Comparison of ENCODE assay signal across 8 cellular contexts in genomic region chr6:159168536-159169192, GRCh38. TPM values are rescaled to one million over a fixed set of nuclear protein-coding genes. Genes with fewer than 3 reads are reported as not detected.
DNase-seq lines count a peak whose midpoint lies in the region; TF ChIP-seq lines count a peak whose summit lies in the region.

No MANE protein-coding gene starts in this region.

- H4K91ac ChIP-seq in neuronal stem cell (ENCODE audit: low read depth, low read length, poor library complexity) = no peak overlapping the region

- DNase-seq in DMS53 (lab: John Stamatoyannopoulos, UW) = peak; percentile 68
- no peak for DNase-seq in DMS53 treated with DMSO at 0.1 percent for 48 hours (lab: John Stamatoyannopoulos, UW; ENCODE audit: unreplicated experiment)
- peak; percentile 21 for DNase-seq in RPMI7951 (ENCODE audit: low read depth)
- DNase-seq in fibroblast of mammary gland (ENCODE audit: low read depth) = peak; percentile 47
- DNase-seq in neuronal stem cell (ENCODE audit: low spot score) = peak; percentile 64
- DNase-seq in A172 (ENCODE audit: low spot score) = no peak
- no peak for DNase-seq in stimulated activated CD4-positive, alpha-beta T cell treated with anti-CD3 and anti-CD28 coated beads, Interleukin-1b, Interleukin-23, amount 100 ng/mL, for 48 hours
- DNase-seq in stimulated activated naive CD4-positive, alpha-beta T cell treated with Interleukin-2 at 50 U/mL for 16 hours (lab: John Stamatoyannopoulos, UW) = no peak

- no peak overlapping the region for H3K27ac ChIP-seq in neuronal stem cell (replicated peaks; ENCODE audit: low read length)

- peak overlapping the region; percentile 71 for H2AFZ ChIP-seq in neuronal stem cell (ENCODE audit: low read length)

- H3K18ac ChIP-seq in neuronal stem cell (ENCODE audit: low read length) = peak overlapping the region; percentile 1

- H3K9ac ChIP-seq in neuronal stem cell (ENCODE audit: low read depth, low read length, poor library complexity) = no peak overlapping the region

- peak; percentile 30 for TF ChIP-seq CTCF in fibroblast of mammary gland (conservative IDR thresholded peaks at IDR 0.05; ENCODE audit: control insufficient read depth, insufficient read depth, low read depth, low read length)

- H2BK12ac ChIP-seq in neuronal stem cell (ENCODE audit: low read length) = no peak overlapping the region

- no peak overlapping the region for H2BK15ac ChIP-seq in neuronal stem cell (ENCODE audit: low read length)

- no peaks in the 10 kb centered on the region for H3K36me3 ChIP-seq in neuronal stem cell (replicated peaks in 1 of 2; ENCODE audit: control insufficient read depth in 2 of 2, insufficient read depth in 2 of 2, low read length in 2 of 2)

- no CpG with 5 or more reads among the region's 43 CpGs for WGBS in neuronal stem cell (ENCODE audit: extremely low coverage in 2 of 2, insufficient read length in 2 of 2, insufficient replicate concordance in 1 of 2), 2 donors

- H3K4me1 ChIP-seq in neuronal stem cell (ENCODE audit: control insufficient read depth in 2 of 2, insufficient read depth in 1 of 2, low read depth in 1 of 2, low read length in 2 of 2) = peaks cover 0 to 5% of the 10 kb centered on the region in 2 donors

- H3K9me3 ChIP-seq in neuronal stem cell (replicated peaks in 1 of 2; ENCODE audit: control insufficient read depth in 2 of 2, insufficient read depth in 1 of 2, low read depth in 1 of 2, low read length in 2 of 2) = peaks cover 0 to 2% of the 10 kb centered on the region in 2 donors

- H3K79me1 ChIP-seq in neuronal stem cell (ENCODE audit: low read depth, low read length) = no peaks in the 10 kb centered on the region

- peaks cover 11 to 86% (median 42%) of the 10 kb centered on the region in 3 experiments for H3K27me3 ChIP-seq in neuronal stem cell (ENCODE audit: control insufficient read depth in 3 of 3, insufficient read depth in 3 of 3, low read depth in 1 of 3, low read length in 3 of 3)

- peak overlapping the region; percentile 74 for H3K4me2 ChIP-seq in neuronal stem cell (ENCODE audit: insufficient read depth, low read length, poor library complexity, severe bottlenecking)

- no peak overlapping the region for H3K4ac ChIP-seq in neuronal stem cell (ENCODE audit: low read length)

- H3K14ac ChIP-seq in neuronal stem cell (ENCODE audit: low read length) = no peak overlapping the region

- H2BK120ac ChIP-seq in neuronal stem cell (ENCODE audit: low read depth, low read length) = no peak overlapping the region

- H2BK5ac ChIP-seq in neuronal stem cell (ENCODE audit: low read length) = no peak overlapping the region

- no peak overlapping the region for H3K23ac ChIP-seq in neuronal stem cell (ENCODE audit: low read depth, low read length, poor library complexity)

- H2AK5ac ChIP-seq in neuronal stem cell (ENCODE audit: low read depth, low read length) = no peak overlapping the region

- no peak overlapping the region for H4K8ac ChIP-seq in neuronal stem cell (ENCODE audit: low read depth, low read length)

- peak overlapping the region; percentile 22 for H3K4me3 ChIP-seq in fibroblast of mammary gland (ENCODE audit: control insufficient read depth, low read depth, low read length)
- H3K4me3 ChIP-seq in neuronal stem cell (ENCODE audit: low read length in 2 of 2) = peak overlapping the region in 1 of 2 donors; percentile 78

RNA-seq across cellular contexts. Expression of gene FNDC1, which starts 0.5 kb away (rescaled TPM):
- not detected in 2 replicates for total RNA-seq in RPMI7951 (2014; rRNA removed; shearing (Covaris generic))
- 0.14 TPM for polyA plus RNA-seq in neuronal stem cell (2013, experiment 1 of 2)
- 0.12 TPM for polyA plus RNA-seq in neuronal stem cell (2013, experiment 2 of 2)
- 0.02 TPM in 1 of 2 replicates, not detected in the other for total RNA-seq in A172 (2014; rRNA removed; shearing (Covaris generic))

Comparison
In these comparisons a context has a peak if more than half of its experiments do, and no peak if none do; other contexts are left out.
1. DNase-seq: peak in DMS53 (single experiment), RPMI7951 (single experiment), fibroblast of mammary gland (single experiment) and neuronal stem cell (single experiment); none in DMS53 treated with DMSO at 0.1 percent for 48 hours (single experiment), A172 (single experiment), stimulated activated CD4-positive, alpha-beta T cell treated with anti-CD3 and anti-CD28 coated beads, Interleukin-1b, Interleukin-23, amount 100 ng/mL, for 48 hours (single experiment) and stimulated activated naive CD4-positive, alpha-beta T cell treated with Interleukin-2 at 50 U/mL for 16 hours (single experiment).